ENCODE assay signal across 1 cellular context in the genomic region with DNA sequence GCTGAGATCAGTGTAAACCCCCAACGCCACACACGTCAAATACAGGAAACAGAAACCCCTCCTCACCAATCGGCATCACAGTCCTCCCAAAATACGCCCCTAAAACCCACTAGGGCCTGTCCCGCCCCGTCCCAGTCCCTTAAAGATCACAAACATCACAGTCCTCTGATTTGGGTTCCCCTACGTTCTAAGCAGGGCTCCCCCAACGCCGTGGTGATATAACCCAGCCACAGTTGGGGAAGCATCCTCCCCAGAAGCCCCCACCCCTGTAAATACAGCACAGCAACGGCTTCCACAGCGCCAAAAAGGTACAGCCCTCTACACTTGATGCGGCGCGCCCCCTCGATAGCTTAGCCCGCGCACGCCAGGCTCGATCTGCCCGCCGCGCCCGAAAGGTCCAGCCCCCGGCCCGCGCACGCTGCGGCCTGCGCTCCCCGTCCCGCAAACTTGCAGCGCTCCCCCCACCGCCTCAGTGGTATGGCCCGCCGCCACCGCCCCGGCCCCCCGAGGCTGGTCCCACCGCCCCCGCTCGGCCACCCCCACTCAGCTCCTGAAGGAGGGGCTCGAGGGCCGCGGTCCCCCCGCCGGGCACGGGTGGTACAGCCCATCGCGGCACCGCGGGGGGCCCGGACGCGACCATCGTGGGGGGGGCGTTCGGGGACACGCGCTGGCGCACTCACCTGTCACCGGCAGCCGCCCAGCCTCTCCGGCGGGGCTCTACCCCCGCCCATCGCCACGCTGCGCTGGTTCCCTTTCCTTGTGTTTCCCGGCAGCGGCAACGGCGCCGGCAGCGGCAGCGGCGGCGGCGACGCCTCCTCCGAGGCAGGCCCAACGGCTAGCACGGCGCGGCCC.
TF ChIP-seq lines count a peak whose summit lies in the region.

A gene (minus strand): TSS at position 845 of the 852 bp plus-strand sequence. CDS start 20,078 bp downstream, outside the sequence.

TF ChIP-seq in K562, 482 proteins besides CTCF, POLR2A, EP300 and RAD21 (continued from another document):
- TF ChIP-seq, protein P1, sequence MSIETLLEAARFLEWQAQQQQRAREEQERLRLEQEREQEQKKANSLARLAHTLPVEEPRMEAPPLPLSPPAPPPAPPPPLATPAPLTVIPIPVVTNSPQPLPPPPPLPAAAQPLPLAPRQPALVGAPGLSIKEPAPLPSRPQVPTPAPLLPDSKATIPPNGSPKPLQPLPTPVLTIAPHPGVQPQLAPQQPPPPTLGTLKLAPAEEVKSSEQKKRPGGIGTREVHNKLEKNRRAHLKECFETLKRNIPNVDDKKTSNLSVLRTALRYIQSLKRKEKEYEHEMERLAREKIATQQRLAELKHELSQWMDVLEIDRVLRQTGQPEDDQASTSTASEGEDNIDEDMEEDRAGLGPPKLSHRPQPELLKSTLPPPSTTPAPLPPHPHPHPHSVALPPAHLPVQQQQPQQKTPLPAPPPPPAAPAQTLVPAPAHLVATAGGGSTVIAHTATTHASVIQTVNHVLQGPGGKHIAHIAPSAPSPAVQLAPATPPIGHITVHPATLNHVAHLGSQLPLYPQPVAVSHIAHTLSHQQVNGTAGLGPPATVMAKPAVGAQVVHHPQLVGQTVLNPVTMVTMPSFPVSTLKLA (conservative IDR thresholded peaks at IDR 0.05): peak; percentile 75 to 92
- TF ChIP-seq EP400 (IDR thresholded peaks at IDR 0.05) (peak; percentile 60; the same call in 1 of the 2 replicates), ARID2 (IDR thresholded peaks at IDR 0.05) (0 out of 2 replicates have a peak, but pooled peaks have one; percentile 6), FOXJ3 (CRISPR knock-in tag; IDR thresholded peaks at IDR 0.05) (no peak), NR2C2 (CRISPR knock-in tag; IDR thresholded peaks at IDR 0.05) (no peak), NR2C2 (tag; IDR thresholded peaks at IDR 0.05) (no peak), PTTG1 (tag; IDR thresholded peaks at IDR 0.05; ENCODE audit: low read depth) (no peak), MXI1 (IDR thresholded peaks at IDR 0.05; ENCODE audit: low read depth, low read length) (0 out of 2 replicates have a peak, but pooled peaks have one; percentile 9)
- TF ChIP-seq, protein P2, sequence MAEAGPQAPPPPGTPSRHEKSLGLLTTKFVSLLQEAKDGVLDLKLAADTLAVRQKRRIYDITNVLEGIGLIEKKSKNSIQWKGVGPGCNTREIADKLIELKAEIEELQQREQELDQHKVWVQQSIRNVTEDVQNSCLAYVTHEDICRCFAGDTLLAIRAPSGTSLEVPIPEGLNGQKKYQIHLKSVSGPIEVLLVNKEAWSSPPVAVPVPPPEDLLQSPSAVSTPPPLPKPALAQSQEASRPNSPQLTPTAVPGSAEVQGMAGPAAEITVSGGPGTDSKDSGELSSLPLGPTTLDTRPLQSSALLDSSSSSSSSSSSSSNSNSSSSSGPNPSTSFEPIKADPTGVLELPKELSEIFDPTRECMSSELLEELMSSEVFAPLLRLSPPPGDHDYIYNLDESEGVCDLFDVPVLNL (CRISPR knock-in tag; IDR thresholded peaks at IDR 0.05; ENCODE audit: low read depth): 0 out of 2 replicates have a peak, but pooled peaks have one; percentile 52
